ENCODE assay signal across 20 cellular contexts in the genomic region with DNA sequence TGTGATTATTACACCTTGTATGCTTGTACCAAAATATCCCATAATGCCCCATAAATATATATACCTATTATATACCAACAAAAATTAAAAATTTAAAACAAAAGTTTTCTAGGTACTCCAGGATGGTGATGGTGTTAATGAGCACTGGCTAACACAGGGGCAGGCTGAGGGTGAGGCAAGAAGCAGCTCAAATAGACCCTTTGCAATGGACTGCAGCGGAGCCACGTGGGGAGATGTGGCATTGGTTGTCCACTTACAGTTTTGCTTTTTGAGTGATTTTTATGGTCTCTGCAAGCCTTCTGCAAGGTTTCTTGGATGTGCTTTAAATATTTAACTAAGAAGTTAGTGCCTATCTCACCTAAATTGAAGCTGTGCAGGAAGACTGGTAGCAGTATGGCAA.
A peak's percentile ranks its signal among the peaks of the same experiment; 100 is the strongest.
DNase-seq lines count a peak whose midpoint lies in the region; ATAC-seq and TF ChIP-seq lines count a peak whose summit lies in the region.
"Had no signal": no experiment of that assay in that cellular context is flagged by ENCODE, and none has a peak within 500 bp of the region (broad histone marks: within the 10 kb centered on the region; RNA-seq: fewer than 3 reads in every experiment).

No MANE protein-coding gene starts in this region.

- H3K4me3 Mint-ChIP-seq in activated T-helper 1 cell treated with anti-CD3 and anti-CD28 coated beads, Interleukin-12 subunit alpha, Interleukin-12 subunit beta, Interleukin-2, Interleukin-4 antibody, amounts not matched to agents 30 ng/mL and 10 ng/mL and 1 ng/mL, durations not matched to agents 14 hours and 24 hours and 36 hours = no peak overlapping the region
- H3K4me3 Mint-ChIP-seq: CD8-positive, alpha-beta memory T cell; HFFc6 had no signal

- TF ChIP-seq CTCF in AG09309 (IDR thresholded peaks at IDR 0.05; ENCODE audit: control insufficient read depth, insufficient read depth, low read depth, low read length, missing control alignments) (peak; percentile 4), GM06990 (IDR thresholded peaks at IDR 0.05; ENCODE audit: insufficient read depth, low read length, poor library complexity, severe bottlenecking) (peak; percentile 1), body of pancreas (IDR thresholded peaks at IDR 0.05) (no peak)

- in situ Hi-C loops in SK-MEL-5 (cut with HindIII; ENCODE audit: low pct_unique_long_range_greater_than_20kb, low sequenced_read_pairs) = no loop called here

- H3K9ac ChIP-seq in Karpas-422 (ENCODE audit: low read length) = no peak overlapping the region

- intact Hi-C loops in activated T-helper 1 cell treated with anti-CD3 and anti-CD28 coated beads, Interleukin-12 subunit alpha, Interleukin-12 subunit beta, Interleukin-2, Interleukin-4 antibody, amounts not matched to agents 30 ng/mL and 10 ng/mL and 1 ng/mL, durations not matched to agents 14 hours and 24 hours and 36 hours (cut with micrococcal nuclease) = no loop called here
- intact Hi-C loops in body of pancreas (cut with DNase I) = no loop called here

- H3K27me3 ChIP-seq in GM06990 (replicated peaks; ENCODE audit: control insufficient read depth, insufficient read depth, low read length) (no peaks in the 10 kb centered on the region), Karpas-422 (ENCODE audit: low read length) (no peaks in the 10 kb centered on the region), body of pancreas (no peaks in the 10 kb centered on the region)
- H3K27me3 ChIP-seq: SJSA1 had no signal

- no peaks in the 10 kb centered on the region for H3K36me3 ChIP-seq in GM06990 (ENCODE audit: control insufficient read depth, insufficient read depth, low read length)
- H3K36me3 ChIP-seq in Karpas-422 (ENCODE audit: insufficient read depth, low read length) = no peaks in the 10 kb centered on the region
- no peaks in the 10 kb centered on the region for H3K36me3 ChIP-seq in body of pancreas (replicated peaks in 1 of 2; ENCODE audit: insufficient read depth in 1 of 2, low read depth in 2 of 2)
- H3K36me3 ChIP-seq: SJSA1 had no signal

- H3K4me3 ChIP-seq in AG09309 (ENCODE audit: control insufficient read depth, low read depth, low read length) = no peak overlapping the region
- H3K4me3 ChIP-seq in GM06990 (replicated peaks; ENCODE audit: low read depth, low read length) = no peak overlapping the region
- H3K4me3 ChIP-seq in Karpas-422 (ENCODE audit: low read length) = no peak overlapping the region
- no peak overlapping the region for H3K4me3 ChIP-seq in body of pancreas
- H3K4me3 ChIP-seq: A549, SJSA1 had no signal

- peaks cover 5% of the 10 kb centered on the region for H3K27me3 Mint-ChIP-seq in activated T-helper 1 cell treated with anti-CD3 and anti-CD28 coated beads, Interleukin-12 subunit alpha, Interleukin-12 subunit beta, Interleukin-2, Interleukin-4 antibody, amounts not matched to agents 30 ng/mL and 10 ng/mL and 1 ng/mL, durations not matched to agents 14 hours and 24 hours and 36 hours (ENCODE audit: insufficient read depth)

- no peak overlapping the region for H2AFZ ChIP-seq in Karpas-422 (ENCODE audit: low read length)

- 82 to 88% methylated on average over 2 of the region's 2 CpGs for WGBS in body of pancreas, 2 donors

- no peaks in the 10 kb centered on the region for H3K9me3 ChIP-seq in Karpas-422 (ENCODE audit: low read length)
- no peaks in the 10 kb centered on the region for H3K9me3 ChIP-seq in body of pancreas
- H3K9me3 ChIP-seq: A549, SJSA1 had no signal

- H3K4me1 ChIP-seq in Karpas-422 (ENCODE audit: low read length) (no peaks in the 10 kb centered on the region), body of pancreas (peaks cover 7% of the 10 kb centered on the region)
- H3K4me1 ChIP-seq: SJSA1 had no signal

- no peak for DNase-seq in AG09309 (ENCODE audit: low read depth)
- no peak for DNase-seq in GM06990 (ENCODE audit: extremely low read depth, insufficient read length)
- peak; percentile 47 for DNase-seq in Karpas-422
- peak; percentile 30 for DNase-seq in SK-MEL-5 (ENCODE audit: low read depth, low spot score)
- DNase-seq in GOT3 (lab: John Stamatoyannopoulos, UW) = no peak
- DNase-seq in activated T-helper 1 cell treated with anti-CD3 and anti-CD28 coated beads, Interleukin-12 subunit alpha, Interleukin-12 subunit beta, Interleukin-2, Interleukin-4 antibody, amounts not matched to agents 30 ng/mL and 10 ng/mL and 1 ng/mL, durations not matched to agents 14 hours and 24 hours and 36 hours (ENCODE audit: low spot score) = no peak
- DNase-seq in AML-193 (lab: John Stamatoyannopoulos, UW) = no peak
- DNase-seq in body of pancreas = no peak
- DNase-seq: C1 segment of cervical spinal cord; CD8-positive, alpha-beta memory T cell; DMS79 treated with DMSO at 0.1 percent for 48 hours; H7; HFFc6; NCI-H1417; NCI-H1930; NCI-H2171 treated with DMSO at 0.1 percent for 48 hours; NCI-H446 treated with DMSO at 0.1 percent for 48 hours; NCI-H774 had no signal

- no peak for ATAC-seq in body of pancreas

- H3K4me1 Mint-ChIP-seq in activated T-helper 1 cell treated with anti-CD3 and anti-CD28 coated beads, Interleukin-12 subunit alpha, Interleukin-12 subunit beta, Interleukin-2, Interleukin-4 antibody, amounts not matched to agents 30 ng/mL and 10 ng/mL and 1 ng/mL, durations not matched to agents 14 hours and 24 hours and 36 hours (ENCODE audit: low read depth) = no peaks in the 10 kb centered on the region
- H3K4me1 Mint-ChIP-seq: CD8-positive, alpha-beta memory T cell had no signal

- H3K79me2 ChIP-seq in Karpas-422 (ENCODE audit: low read length) = no peaks in the 10 kb centered on the region

- no peaks in the 10 kb centered on the region for H3K36me3 Mint-ChIP-seq in activated T-helper 1 cell treated with anti-CD3 and anti-CD28 coated beads, Interleukin-12 subunit alpha, Interleukin-12 subunit beta, Interleukin-2, Interleukin-4 antibody, amounts not matched to agents 30 ng/mL and 10 ng/mL and 1 ng/mL, durations not matched to agents 14 hours and 24 hours and 36 hours (ENCODE audit: low read depth)

- H3K4me2 ChIP-seq in Karpas-422 (ENCODE audit: low read depth, low read length, poor library complexity, severe bottlenecking) = no peak overlapping the region

- H4K20me1 ChIP-seq in Karpas-422 (ENCODE audit: insufficient read depth, low read depth, low read length) = no peaks in the 10 kb centered on the region

- no peak overlapping the region for H3K27ac Mint-ChIP-seq in activated T-helper 1 cell treated with anti-CD3 and anti-CD28 coated beads, Interleukin-12 subunit alpha, Interleukin-12 subunit beta, Interleukin-2, Interleukin-4 antibody, amounts not matched to agents 30 ng/mL and 10 ng/mL and 1 ng/mL, durations not matched to agents 14 hours and 24 hours and 36 hours
- H3K27ac Mint-ChIP-seq: CD8-positive, alpha-beta memory T cell; HFFc6 had no signal

- no peaks in the 10 kb centered on the region for H3K9me3 Mint-ChIP-seq in activated T-helper 1 cell treated with anti-CD3 and anti-CD28 coated beads, Interleukin-12 subunit alpha, Interleukin-12 subunit beta, Interleukin-2, Interleukin-4 antibody, amounts not matched to agents 30 ng/mL and 10 ng/mL and 1 ng/mL, durations not matched to agents 14 hours and 24 hours and 36 hours
- H3K9me3 Mint-ChIP-seq: CD8-positive, alpha-beta memory T cell; HFFc6 had no signal

- no peak overlapping the region for H3K27ac ChIP-seq in Karpas-422 (ENCODE audit: low read length)
- H3K27ac ChIP-seq in body of pancreas = no peak overlapping the region
- H3K27ac ChIP-seq: A549, SJSA1 had no signal

- TF ChIP-seq POLR2A in body of pancreas (IDR thresholded peaks at IDR 0.05) = no peak

- no peaks in the 10 kb centered on the region for H3K9me2 ChIP-seq in Karpas-422 (replicated peaks; ENCODE audit: insufficient read depth, low read length)

Comparison
In these comparisons a context has a peak if more than half of its experiments do, and no peak if none do; other contexts are left out.
1. DNase-seq: peak in Karpas-422 (single experiment) and SK-MEL-5 (single experiment); none in AG09309 (single experiment), GM06990 (single experiment), GOT3 (single experiment), activated T-helper 1 cell treated with anti-CD3 and anti-CD28 coated beads, Interleukin-12 subunit alpha, Interleukin-12 subunit beta, Interleukin-2, Interleukin-4 antibody, amounts not matched to agents 30 ng/mL and 10 ng/mL and 1 ng/mL, durations not matched to agents 14 hours and 24 hours and 36 hours (single experiment), AML-193 (0 of 2) and body of pancreas (0 of 4).
2. CTCF ChIP-seq: peak in AG09309 (single experiment) and GM06990 (single experiment); none in body of pancreas (0 of 7).